ENCODE assay signal across 14 cellular contexts in genomic region chr7:133436014-133436428, GRCh38.
A peak's percentile ranks its signal among the peaks of the same experiment; 100 is the strongest.
DNase-seq lines count a peak whose midpoint lies in the region; ATAC-seq lines count a peak whose summit lies in the region.
"Had no signal": no experiment of that assay in that cellular context is flagged by ENCODE, and none has a peak within 500 bp of the region (broad histone marks: within the 10 kb centered on the region; RNA-seq: fewer than 3 reads in every experiment).

No MANE protein-coding gene starts in this region.

- peaks cover 2% of the 10 kb centered on the region for H3K9me3 Mint-ChIP-seq in activated CD4-positive, alpha-beta T cell treated with anti-CD3 and anti-CD28 coated beads, Interleukin-2, amount 10 ng/mL, durations not matched to agents 7 days and 5 days
- no peaks in the 10 kb centered on the region for H3K9me3 Mint-ChIP-seq in T-cell
- H3K9me3 Mint-ChIP-seq: activated CD4-positive, alpha-beta memory T cell treated with anti-CD3 and anti-CD28 coated beads for 36 hours had no signal

- DNase-seq in EL (peak; percentile 90), OCI-M1 (lab: John Stamatoyannopoulos, UW) (peak; percentile 2), non-pigmented ciliary epithelial cell (ENCODE audit: low read depth) (peak; percentile 71), DMS 273 (lab: John Stamatoyannopoulos, UW; ENCODE audit: unreplicated experiment) (no peak), cerebellum (ENCODE audit: low spot score) (no peak), T-cell (no peak)
- no peak for DNase-seq in activated CD4-positive, alpha-beta T cell treated with anti-CD3 and anti-CD28 coated beads, Interleukin-2, amount 10 ng/mL, durations not matched to agents 7 days and 5 days
- DNase-seq: activated CD4-positive, alpha-beta memory T cell treated with anti-CD3 and anti-CD28 coated beads for 36 hours; activated naive CD8-positive, alpha-beta T cell treated with anti-CD3 and anti-CD28 coated beads, Interleukin-2, amount 10 ng/mL, durations not matched to agents 7 days and 5 days; KBM-7; midbrain; NCI-H2171 treated with DMSO at 0.1 percent for 48 hours; SJCRH30 had no signal

- no peak overlapping the region for H3K27ac Mint-ChIP-seq in activated CD4-positive, alpha-beta T cell treated with anti-CD3 and anti-CD28 coated beads, Interleukin-2, amount 10 ng/mL, durations not matched to agents 7 days and 5 days
- H3K27ac Mint-ChIP-seq in T-cell, result no peak overlapping the region
- H3K27ac Mint-ChIP-seq: activated CD4-positive, alpha-beta memory T cell treated with anti-CD3 and anti-CD28 coated beads for 36 hours; activated naive CD8-positive, alpha-beta T cell treated with anti-CD3 and anti-CD28 coated beads, Interleukin-2, amount 10 ng/mL, durations not matched to agents 7 days and 5 days had no signal

- no peaks in the 10 kb centered on the region for H3K27me3 Mint-ChIP-seq in activated CD4-positive, alpha-beta T cell treated with anti-CD3 and anti-CD28 coated beads, Interleukin-2, amount 10 ng/mL, durations not matched to agents 7 days and 5 days
- no peaks in the 10 kb centered on the region for H3K27me3 Mint-ChIP-seq in T-cell
- H3K27me3 Mint-ChIP-seq: activated CD4-positive, alpha-beta memory T cell treated with anti-CD3 and anti-CD28 coated beads for 36 hours; activated naive CD8-positive, alpha-beta T cell treated with anti-CD3 and anti-CD28 coated beads, Interleukin-2, amount 10 ng/mL, durations not matched to agents 7 days and 5 days had no signal

- H3K4me1 Mint-ChIP-seq in activated CD4-positive, alpha-beta T cell treated with anti-CD3 and anti-CD28 coated beads, Interleukin-2, amount 10 ng/mL, durations not matched to agents 7 days and 5 days, result no peaks in the 10 kb centered on the region
- peaks cover 6 to 50% (median 9%) of the 10 kb centered on the region in 3 donors for H3K4me1 Mint-ChIP-seq in T-cell

- ATAC-seq in esophagus mucosa (peak; percentile 56), T-cell (replicated peaks in 1 of 4) (no peak)

- no peak overlapping the region for H3K4me3 Mint-ChIP-seq in activated CD4-positive, alpha-beta T cell treated with anti-CD3 and anti-CD28 coated beads, Interleukin-2, amount 10 ng/mL, durations not matched to agents 7 days and 5 days
- H3K4me3 Mint-ChIP-seq in T-cell, result no peak overlapping the region
- H3K4me3 Mint-ChIP-seq: activated CD4-positive, alpha-beta memory T cell treated with anti-CD3 and anti-CD28 coated beads for 36 hours; activated naive CD8-positive, alpha-beta T cell treated with anti-CD3 and anti-CD28 coated beads, Interleukin-2, amount 10 ng/mL, durations not matched to agents 7 days and 5 days had no signal

- no peaks in the 10 kb centered on the region for H3K36me3 Mint-ChIP-seq in activated CD4-positive, alpha-beta T cell treated with anti-CD3 and anti-CD28 coated beads, Interleukin-2, amount 10 ng/mL, durations not matched to agents 7 days and 5 days (ENCODE audit: low read depth)
- peaks cover 26% of the 10 kb centered on the region for H3K36me3 Mint-ChIP-seq in T-cell

- CTCF ChIA-PET in activated CD4-positive, alpha-beta T cell treated with anti-CD3 and anti-CD28 coated beads, Interleukin-2, amount 10 ng/mL, durations not matched to agents 7 days and 5 days (lab: Charles Lee), result interaction anchor here (1.4 kb wide), 1 partner anchor 9 kb away, joined by 7 read pairs; no protein-coding TSS in a partner anchor
- CTCF ChIA-PET in T-cell (lab: Charles Lee), result interaction anchor here in 1 of 2 donors (0.7 kb wide), 1 partner anchor 387 kb away, joined by 3 read pairs; no protein-coding TSS in a partner anchor

- POLR2A ChIA-PET in activated CD4-positive, alpha-beta T cell treated with anti-CD3 and anti-CD28 coated beads, Interleukin-2, amount 10 ng/mL, durations not matched to agents 7 days and 5 days (lab: Charles Lee), result no interaction called here
- POLR2A ChIA-PET in T-cell (lab: Charles Lee), result no interaction called here

Comparison
In these comparisons a context has a peak if more than half of its experiments do, and no peak if none do; other contexts are left out.
1. DNase-seq: peak in EL (single experiment), OCI-M1 (single experiment) and non-pigmented ciliary epithelial cell (single experiment); none in DMS 273 (single experiment), activated CD4-positive, alpha-beta T cell treated with anti-CD3 and anti-CD28 coated beads, Interleukin-2, amount 10 ng/mL, durations not matched to agents 7 days and 5 days (single experiment), cerebellum (single experiment) and T-cell (0 of 34).